24 cellular contexts compared by ENCODE assay signal in genomic region chr1:18723206-18723605, GRCh38.
"Had no signal": no experiment of that assay in that cellular context is flagged by ENCODE, and none has a peak within 500 bp of the region (broad histone marks: within the 10 kb centered on the region; RNA-seq: fewer than 3 reads in every experiment).

No MANE protein-coding gene starts in this region.

- H3K4me1 ChIP-seq: body of pancreas, gastroesophageal sphincter, uterus had no signal

- H3K36me3 ChIP-seq: gastroesophageal sphincter, thoracic aorta, uterus had no signal

- H3K9me3 ChIP-seq: body of pancreas, gastroesophageal sphincter, thoracic aorta, uterus had no signal

- DNase-seq: activated CD4-positive, alpha-beta T cell treated with anti-CD3 and anti-CD28 coated beads for 36 hours; activated CD4-positive, CD25-positive, alpha-beta regulatory T cell; activated CD8-positive, alpha-beta memory T cell treated with anti-CD3 and anti-CD28 coated beads, Interleukin-2, amount 10 ng/mL, durations not matched to agents 7 days and 5 days; activated CD8-positive, alpha-beta T cell treated with anti-CD3 and anti-CD28 coated beads, Interleukin-2, amount 10 ng/mL, durations not matched to agents 7 days and 5 days; activated naive CD4-positive, alpha-beta T cell treated with Interleukin-2 at 50 U/mL for 16 hours; activated T-cell treated with anti-CD3 and anti-CD28 coated beads for 4 hours; activated T-cell treated with anti-CD3 and anti-CD28 coated beads, Interleukin-2, amount 50 U/mL, for 72 hours; body of pancreas; dorsolateral prefrontal cortex; effector memory CD4-positive, alpha-beta T cell; immature natural killer cell; kidney; left colon; mammary epithelial cell; naive B cell; occipital lobe; stimulated activated CD4-positive, alpha-beta T cell treated with anti-CD3 and anti-CD28 coated beads, Interleukin-12 subunit alpha, Interleukin-12 subunit beta, amount 100 ng/mL, for 4 hours; stimulated activated CD4-positive, alpha-beta T cell treated with anti-CD3 and anti-CD28 coated beads, Interleukin-4, amount 100 ng/mL, for 1 hour; T-cell; trophoblast cell; uterus had no signal

- H3K27me3 ChIP-seq: uterus had no signal

- H3K27ac ChIP-seq: body of pancreas, coronary artery, gastroesophageal sphincter, thoracic aorta, uterus had no signal

- H3K4me3 ChIP-seq: body of pancreas, coronary artery, dorsolateral prefrontal cortex, gastroesophageal sphincter, thoracic aorta, uterus had no signal
